ENCODE assay signal across 11 cellular contexts in the genomic region with DNA sequence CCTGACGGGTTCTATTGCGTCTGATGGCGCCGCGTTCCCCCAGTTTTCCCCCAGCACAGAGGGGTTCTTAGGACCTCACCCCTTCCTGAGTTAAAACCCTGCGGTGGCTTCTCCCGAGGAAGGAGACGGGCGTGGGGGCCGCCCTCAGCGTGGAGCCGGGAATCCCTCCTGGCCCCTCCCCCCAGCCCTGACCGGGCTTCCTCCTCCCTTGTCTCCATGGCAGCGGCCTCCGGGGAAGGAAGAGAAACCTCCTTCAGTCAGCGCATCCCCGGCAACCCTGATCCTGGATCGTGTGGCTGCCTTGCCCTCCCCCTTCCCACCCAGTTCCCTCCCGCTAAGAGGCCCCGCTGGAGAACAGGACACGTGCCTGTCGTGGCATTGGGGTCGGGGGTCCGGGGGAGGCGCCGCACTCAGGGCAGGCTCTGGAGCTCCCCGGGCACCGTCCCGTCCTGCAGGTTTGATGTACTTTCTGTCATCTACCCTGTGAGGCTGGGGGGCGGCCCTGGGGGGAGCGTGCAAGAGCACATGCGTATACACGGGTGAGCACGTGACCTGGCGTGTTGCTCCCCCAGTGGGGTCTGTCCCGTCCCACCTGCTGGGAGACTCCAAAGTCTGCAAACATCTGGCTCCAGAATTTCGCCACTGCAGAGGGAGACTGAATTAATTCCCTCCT. TPM values are rescaled to one million over a fixed set of nuclear protein-coding genes. Genes with fewer than 3 reads are reported as not detected.
DNase-seq lines count a peak whose midpoint lies in the region; TF ChIP-seq lines count a peak whose summit lies in the region.
"Had no signal": no experiment of that assay in that cellular context is flagged by ENCODE, and none has a peak within 500 bp of the region (broad histone marks: within the 10 kb centered on the region; RNA-seq: fewer than 3 reads in every experiment).

No MANE protein-coding gene starts in this region.

- H3K18ac ChIP-seq in mesenchymal stem cell (ENCODE audit: low read depth in 1 of 2, low read length in 2 of 2) = peak overlapping the region in 1 of 2 experiments; percentile 41

- no peak overlapping the region for H3K4me2 ChIP-seq in mesenchymal stem cell (ENCODE audit: low read length, poor library complexity, severe bottlenecking)

- no peak overlapping the region for H3K14ac ChIP-seq in mesenchymal stem cell (ENCODE audit: low read length in 2 of 2)

- H3K36me3 Mint-ChIP-seq in activated T-helper 2 cell treated with anti-CD3 and anti-CD28 coated beads, Interferon-gamma antibody, Interleukin-2, Interleukin-4, amounts not matched to agents 10 μg/mL and 5 μg/mL and 100 μg/mL, durations not matched to agents 14 hours and 24 hours and 36 hours (ENCODE audit: low read depth) = no peaks in the 10 kb centered on the region
- H3K36me3 Mint-ChIP-seq in Caco-2 (ENCODE audit: insufficient read depth, unreplicated experiment) = no peaks in the 10 kb centered on the region
- H3K36me3 Mint-ChIP-seq: CD4-positive, CD25-positive, alpha-beta regulatory T cell had no signal

- intact Hi-C loops in activated T-helper 2 cell treated with anti-CD3 and anti-CD28 coated beads, Interferon-gamma antibody, Interleukin-2, Interleukin-4, amounts not matched to agents 10 μg/mL and 5 μg/mL and 100 μg/mL, durations not matched to agents 14 hours and 24 hours and 36 hours (cut with micrococcal nuclease) = no loop called here
- intact Hi-C loops in Caco-2 (cut with micrococcal nuclease; ENCODE audit: unreplicated experiment) = no loop called here

- H3K4ac ChIP-seq in mesenchymal stem cell (ENCODE audit: low read depth in 1 of 2, low read length in 2 of 2) = peak overlapping the region in 1 of 2 experiments; percentile 12

- BruUV-seq in Caco-2 (replicated peaks; lab: Mats Ljungman, UMichigan) = no TSS peak

- no peak overlapping the region for H3K4me3 Mint-ChIP-seq in activated T-helper 2 cell treated with anti-CD3 and anti-CD28 coated beads, Interferon-gamma antibody, Interleukin-2, Interleukin-4, amounts not matched to agents 10 μg/mL and 5 μg/mL and 100 μg/mL, durations not matched to agents 14 hours and 24 hours and 36 hours (ENCODE audit: low read depth)
- no peak overlapping the region for H3K4me3 Mint-ChIP-seq in Caco-2 (ENCODE audit: unreplicated experiment)
- H3K4me3 Mint-ChIP-seq: CD4-positive, CD25-positive, alpha-beta regulatory T cell had no signal

- 67% methylated on average over 37 of the region's 37 CpGs for WGBS in mesenchymal stem cell

- TF ChIP-seq CTCF in brain microvascular endothelial cell (IDR thresholded peaks at IDR 0.05; ENCODE audit: low read depth, low read length, missing control alignments) (no peak), Caco-2 (IDR thresholded peaks at IDR 0.05; ENCODE audit: insufficient read depth in 1 of 2, low read depth in 1 of 2, low read length in 1 of 2, severe bottlenecking in 1 of 2, unreplicated experiment in 1 of 2) (no peak)

- H3K27ac ChIP-seq in brain microvascular endothelial cell (peak overlapping the region; percentile 88), mesenchymal stem cell (ENCODE audit: low read length, poor library complexity, severe bottlenecking) (no peak overlapping the region)

- no peak overlapping the region for H2BK5ac ChIP-seq in mesenchymal stem cell (ENCODE audit: low read depth, low read length, poor library complexity, severe bottlenecking)

- H3K27ac Mint-ChIP-seq in activated T-helper 2 cell treated with anti-CD3 and anti-CD28 coated beads, Interferon-gamma antibody, Interleukin-2, Interleukin-4, amounts not matched to agents 10 μg/mL and 5 μg/mL and 100 μg/mL, durations not matched to agents 14 hours and 24 hours and 36 hours = no peak overlapping the region
- no peak overlapping the region for H3K27ac Mint-ChIP-seq in Caco-2 (ENCODE audit: unreplicated experiment)
- H3K27ac Mint-ChIP-seq: CD4-positive, CD25-positive, alpha-beta regulatory T cell had no signal

- no peaks in the 10 kb centered on the region for H3K79me1 ChIP-seq in mesenchymal stem cell (replicated peaks; ENCODE audit: low read length, poor library complexity, severe bottlenecking)

- DNase-seq in A172 (ENCODE audit: low spot score) (peak; percentile 75), NCI-H1417 treated with DMSO at 0.1 percent for 48 hours (lab: John Stamatoyannopoulos, UW) (peak; percentile 31), brain microvascular endothelial cell (peak; percentile 78), mesenchymal stem cell (peak; percentile 67), RKO (ENCODE audit: low spot score) (no peak), Caco-2 (no peak), activated T-cell treated with anti-CD3 and anti-CD28 coated beads for 4 hours (no peak)
- no peak for DNase-seq in activated T-helper 2 cell treated with anti-CD3 and anti-CD28 coated beads, Interferon-gamma antibody, Interleukin-2, Interleukin-4, amounts not matched to agents 10 μg/mL and 5 μg/mL and 100 μg/mL, durations not matched to agents 14 hours and 24 hours and 36 hours (ENCODE audit: low spot score)
- DNase-seq: amniotic stem cell; CD4-positive, CD25-positive, alpha-beta regulatory T cell; Peyer's patch had no signal

- H4K91ac ChIP-seq in mesenchymal stem cell (ENCODE audit: low read length) = peak overlapping the region; percentile 41

- no peaks in the 10 kb centered on the region for H3K9me3 Mint-ChIP-seq in activated T-helper 2 cell treated with anti-CD3 and anti-CD28 coated beads, Interferon-gamma antibody, Interleukin-2, Interleukin-4, amounts not matched to agents 10 μg/mL and 5 μg/mL and 100 μg/mL, durations not matched to agents 14 hours and 24 hours and 36 hours
- H3K9me3 Mint-ChIP-seq in Caco-2 (ENCODE audit: unreplicated experiment) = no peaks in the 10 kb centered on the region

- H3K27me3 Mint-ChIP-seq in activated T-helper 2 cell treated with anti-CD3 and anti-CD28 coated beads, Interferon-gamma antibody, Interleukin-2, Interleukin-4, amounts not matched to agents 10 μg/mL and 5 μg/mL and 100 μg/mL, durations not matched to agents 14 hours and 24 hours and 36 hours (ENCODE audit: low read depth) = no peaks in the 10 kb centered on the region
- H3K27me3 Mint-ChIP-seq in Caco-2 (ENCODE audit: insufficient read depth, unreplicated experiment) = no peaks in the 10 kb centered on the region
- H3K27me3 Mint-ChIP-seq: CD4-positive, CD25-positive, alpha-beta regulatory T cell had no signal

- peaks cover 46% of the 10 kb centered on the region for H3K4me1 ChIP-seq in mesenchymal stem cell (ENCODE audit: control insufficient read depth, insufficient read depth, low read depth, low read length)
- H3K4me1 ChIP-seq in Caco-2 = peaks cover 9% of the 10 kb centered on the region

- peak overlapping the region; percentile 55 to 61 for H2BK12ac ChIP-seq in mesenchymal stem cell (ENCODE audit: low read length in 2 of 2)

- peak overlapping the region; percentile 57 for H4K8ac ChIP-seq in mesenchymal stem cell (ENCODE audit: low read length)

- no peak overlapping the region for H3K9ac ChIP-seq in mesenchymal stem cell (ENCODE audit: low read length)

- no peaks in the 10 kb centered on the region for H3K27me3 ChIP-seq in brain microvascular endothelial cell (replicated peaks)
- peaks cover 0 to 27% of the 10 kb centered on the region in 2 experiments for H3K27me3 ChIP-seq in mesenchymal stem cell (ENCODE audit: control insufficient read depth in 1 of 2, insufficient read depth in 1 of 2, low read length in 2 of 2)
- H3K27me3 ChIP-seq in Caco-2 (replicated peaks; ENCODE audit: control insufficient read depth, insufficient read depth, low read length) = no peaks in the 10 kb centered on the region
- H3K27me3 ChIP-seq: Peyer's patch had no signal

- H3K4me3 ChIP-seq in brain microvascular endothelial cell (ENCODE audit: low read depth, low read length) = peak overlapping the region; percentile 3
- H3K4me3 ChIP-seq in mesenchymal stem cell (ENCODE audit: insufficient read depth in 1 of 2, low read depth in 1 of 2, low read length in 2 of 2) = no peak overlapping the region
- H3K4me3 ChIP-seq in Caco-2 (ENCODE audit: low read depth, low read length) = no peak overlapping the region
- H3K4me3 ChIP-seq: Peyer's patch had no signal

- H3K23ac ChIP-seq in mesenchymal stem cell (ENCODE audit: low read length in 2 of 2) = no peak overlapping the region

- in situ Hi-C loops in brain microvascular endothelial cell (cut with HindIII; ENCODE audit: low pct_ligation_motif_present, low sequenced_read_pairs) = no loop called here

- H2AK5ac ChIP-seq in mesenchymal stem cell (ENCODE audit: low read length, severe bottlenecking) = peak overlapping the region; percentile 62

- peak overlapping the region; percentile 74 for H2BK15ac ChIP-seq in mesenchymal stem cell (ENCODE audit: low read depth, poor library complexity, severe bottlenecking)

- H2AFZ ChIP-seq in mesenchymal stem cell (ENCODE audit: low read depth, low read length) = no peak overlapping the region

- CTCF ChIA-PET in Caco-2 (lab: Charles Lee) = interaction anchor here (0.5 kb wide), 1 partner anchor 142 kb away, joined by 6 read pairs; no protein-coding TSS in a partner anchor

- no peaks in the 10 kb centered on the region for H3K4me1 Mint-ChIP-seq in activated T-helper 2 cell treated with anti-CD3 and anti-CD28 coated beads, Interferon-gamma antibody, Interleukin-2, Interleukin-4, amounts not matched to agents 10 μg/mL and 5 μg/mL and 100 μg/mL, durations not matched to agents 14 hours and 24 hours and 36 hours (ENCODE audit: low read depth)
- H3K4me1 Mint-ChIP-seq in Caco-2 (ENCODE audit: low read depth, unreplicated experiment) = no peaks in the 10 kb centered on the region
- H3K4me1 Mint-ChIP-seq: CD4-positive, CD25-positive, alpha-beta regulatory T cell had no signal

- peak overlapping the region; percentile 89 for H2BK120ac ChIP-seq in mesenchymal stem cell (ENCODE audit: low read depth, low read length)

- no peaks in the 10 kb centered on the region for H3K9me3 ChIP-seq in mesenchymal stem cell (ENCODE audit: control insufficient read depth, low read length)
- H3K9me3 ChIP-seq in Caco-2 = no peaks in the 10 kb centered on the region
- H3K9me3 ChIP-seq: Peyer's patch had no signal

- POLR2A ChIA-PET in Caco-2 (lab: Charles Lee) = no interaction called here

- H3K36me3 ChIP-seq in brain microvascular endothelial cell (replicated peaks) = no peaks in the 10 kb centered on the region
- peaks cover 0 to 4% of the 10 kb centered on the region in 2 experiments for H3K36me3 ChIP-seq in mesenchymal stem cell (ENCODE audit: control insufficient read depth in 1 of 2, insufficient read depth in 2 of 2, low read depth in 1 of 2, low read length in 2 of 2)
- no peaks in the 10 kb centered on the region for H3K36me3 ChIP-seq in Caco-2 (ENCODE audit: control insufficient read depth, insufficient read depth, low read length)
- H3K36me3 ChIP-seq: Peyer's patch had no signal

RNA-seq across cellular contexts. Expression of a gene that starts 30.5 kb away (rescaled TPM):
- total RNA-seq in A172 (2014; rRNA removed; shearing (Covaris generic)) = 2.0 and 3.4 TPM in 2 replicates
- 1.2 TPM for polyA plus RNA-seq in mesenchymal stem cell (2013, experiment 1 of 2)
- polyA plus RNA-seq in mesenchymal stem cell (2013, experiment 2 of 2) = 1.1 TPM
- 0.09 TPM in 2 replicates for total RNA-seq in activated T-helper 2 cell treated with anti-CD3 and anti-CD28 coated beads, Interferon-gamma antibody, Interleukin-2, Interleukin-4, amounts not matched to agents 10 μg/mL and 5 μg/mL and 100 μg/mL, durations not matched to agents 14 hours and 24 hours and 36 hours
- 5.1 and 6.5 TPM in 2 replicates for total RNA-seq in Caco-2 (2022)

RNA-seq across cellular contexts. Expression of a gene that starts 41.7 kb away (rescaled TPM):
- 2.9 and 4.3 TPM in 2 replicates for total RNA-seq in A172 (2014; rRNA removed; shearing (Covaris generic))
- not detected for polyA plus RNA-seq in mesenchymal stem cell (2013, experiment 1 of 2)
- polyA plus RNA-seq in mesenchymal stem cell (2013, experiment 2 of 2) = not detected
- total RNA-seq in activated T-helper 2 cell treated with anti-CD3 and anti-CD28 coated beads, Interferon-gamma antibody, Interleukin-2, Interleukin-4, amounts not matched to agents 10 μg/mL and 5 μg/mL and 100 μg/mL, durations not matched to agents 14 hours and 24 hours and 36 hours = not detected in 2 replicates
- not detected in 2 replicates for total RNA-seq in Caco-2 (2022)
- total RNA-seq: CD4-positive, CD25-positive, alpha-beta regulatory T cell had no signal
- polyA plus RNA-seq: CD4-positive, CD25-positive, alpha-beta regulatory T cell had no signal

RNA-seq across cellular contexts. Expression of a gene that starts 46.6 kb away (rescaled TPM):
- total RNA-seq in A172 (2014; rRNA removed; shearing (Covaris generic)) = 1.1 TPM in 1 of 2 replicates, not detected in the other
- polyA plus RNA-seq in mesenchymal stem cell (2013, experiment 1 of 2) = not detected
- not detected for polyA plus RNA-seq in mesenchymal stem cell (2013, experiment 2 of 2)
- not detected in 2 replicates for total RNA-seq in activated T-helper 2 cell treated with anti-CD3 and anti-CD28 coated beads, Interferon-gamma antibody, Interleukin-2, Interleukin-4, amounts not matched to agents 10 μg/mL and 5 μg/mL and 100 μg/mL, durations not matched to agents 14 hours and 24 hours and 36 hours
- not detected in 2 replicates for total RNA-seq in Caco-2 (2022)
- total RNA-seq: CD4-positive, CD25-positive, alpha-beta regulatory T cell had no signal
- polyA plus RNA-seq: CD4-positive, CD25-positive, alpha-beta regulatory T cell had no signal

RNA-seq across cellular contexts. Expression of a gene that starts 57.1 kb away (rescaled TPM):
- 2.1 and 4.0 TPM in 2 replicates for total RNA-seq in A172 (2014; rRNA removed; shearing (Covaris generic))
- not detected for polyA plus RNA-seq in mesenchymal stem cell (2013, experiment 1 of 2)
- not detected for polyA plus RNA-seq in mesenchymal stem cell (2013, experiment 2 of 2)
- not detected in 2 replicates for total RNA-seq in activated T-helper 2 cell treated with anti-CD3 and anti-CD28 coated beads, Interferon-gamma antibody, Interleukin-2, Interleukin-4, amounts not matched to agents 10 μg/mL and 5 μg/mL and 100 μg/mL, durations not matched to agents 14 hours and 24 hours and 36 hours
- total RNA-seq in Caco-2 (2022) = not detected in 2 replicates
- total RNA-seq: CD4-positive, CD25-positive, alpha-beta regulatory T cell had no signal
- polyA plus RNA-seq: CD4-positive, CD25-positive, alpha-beta regulatory T cell had no signal

Comparison
In these comparisons a context has a peak if more than half of its experiments do, and no peak if none do; other contexts are left out.
1. DNase-seq: peak in A172 (single experiment), NCI-H1417 treated with DMSO at 0.1 percent for 48 hours (single experiment), brain microvascular endothelial cell (single experiment) and mesenchymal stem cell (single experiment); none in activated T-helper 2 cell treated with anti-CD3 and anti-CD28 coated beads, Interferon-gamma antibody, Interleukin-2, Interleukin-4, amounts not matched to agents 10 μg/mL and 5 μg/mL and 100 μg/mL, durations not matched to agents 14 hours and 24 hours and 36 hours (single experiment), RKO (single experiment), Caco-2 (0 of 2) and activated T-cell treated with anti-CD3 and anti-CD28 coated beads for 4 hours (single experiment).